ENCODE assay signal across 8 cellular contexts in the genomic region with DNA sequence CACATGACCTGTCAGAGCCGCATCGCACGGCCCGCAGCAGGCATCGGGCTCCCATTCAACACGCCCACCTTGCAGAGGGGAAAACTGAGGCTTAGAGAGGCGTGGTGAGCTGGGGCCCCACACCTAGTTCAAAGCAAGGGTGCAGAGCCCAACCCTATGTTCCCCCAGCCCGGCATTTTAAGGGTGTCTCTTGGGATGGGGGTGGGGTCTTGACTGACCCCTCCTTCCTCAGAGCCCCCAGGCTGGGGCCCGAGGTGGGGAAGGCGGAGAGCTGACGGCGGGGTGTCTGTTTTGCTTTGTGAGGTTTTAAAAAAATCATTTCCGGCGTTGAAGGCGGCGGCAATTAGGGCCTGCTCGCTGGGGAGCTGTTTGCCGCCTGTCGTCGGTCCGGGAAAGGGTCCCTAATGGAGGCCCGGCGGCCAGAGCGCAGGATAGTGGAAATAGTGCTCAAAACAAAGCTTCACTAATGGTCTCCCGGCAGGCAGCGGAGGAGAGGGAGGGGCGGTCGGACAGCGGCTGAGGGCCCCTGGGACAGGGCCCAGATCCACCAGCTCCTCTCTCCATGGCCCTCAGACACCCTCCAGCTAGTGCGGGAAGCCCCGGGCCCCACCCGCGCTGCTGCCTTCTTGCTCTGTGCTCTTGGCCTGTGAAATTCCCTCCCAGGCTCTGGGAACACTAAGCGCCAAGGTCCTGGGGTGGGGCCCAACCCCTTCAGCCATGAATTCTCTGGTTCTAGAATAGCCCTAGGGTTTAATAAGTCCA. TPM values are rescaled to one million over a fixed set of nuclear protein-coding genes. Genes with fewer than 3 reads are reported as not detected.
DNase-seq lines count a peak whose midpoint lies in the region; ATAC-seq lines count a peak whose summit lies in the region.

No MANE protein-coding gene starts in this region.

- intact Hi-C loops in activated CD4-positive, alpha-beta T cell treated with anti-CD3 and anti-CD28 coated beads for 36 hours (cut with DNase I, micrococcal nuclease): no loop called here

- peak; percentile 42 for ATAC-seq in activated CD4-positive, alpha-beta T cell treated with anti-CD3 and anti-CD28 coated beads for 36 hours
- peak; percentile 39 for ATAC-seq in activated CD8-positive, alpha-beta memory T cell treated with anti-CD3 and anti-CD28 coated beads, Interleukin-2, amount 10 ng/mL, durations not matched to agents 7 days and 5 days
- ATAC-seq in stimulated activated naive CD8-positive, alpha-beta T cell treated with anti-CD3 and anti-CD28 coated beads, Interleukin-15, amount 100 ng/mL, for 72 hours: peak; percentile 51
- no peak for ATAC-seq in esophagus mucosa

- peak; percentile 29 for DNase-seq in activated CD4-positive, alpha-beta T cell treated with anti-CD3 and anti-CD28 coated beads for 36 hours
- DNase-seq in activated CD4-positive, alpha-beta T cell treated with anti-CD3 and anti-CD28 coated beads for 1 hour: no peak
- DNase-seq in activated CD8-positive, alpha-beta memory T cell treated with anti-CD3 and anti-CD28 coated beads, Interleukin-2, amount 10 ng/mL, durations not matched to agents 7 days and 5 days: peak; percentile 43
- peak in 1 of 2 donors; percentile 31 for DNase-seq in stimulated activated naive CD8-positive, alpha-beta T cell treated with anti-CD3 and anti-CD28 coated beads, Interleukin-15, amount 100 ng/mL, for 72 hours
- no peak for DNase-seq in NCI-H446 (lab: John Stamatoyannopoulos, UW)
- DNase-seq in germinal center (ENCODE audit: low spot score): no peak

- H3K4me1 Mint-ChIP-seq in activated CD4-positive, alpha-beta T cell treated with anti-CD3 and anti-CD28 coated beads for 36 hours: peaks cover 19% of the 10 kb centered on the region
- peaks cover 14% of the 10 kb centered on the region for H3K4me1 Mint-ChIP-seq in activated CD8-positive, alpha-beta memory T cell treated with anti-CD3 and anti-CD28 coated beads, Interleukin-2, amount 10 ng/mL, durations not matched to agents 7 days and 5 days
- peaks cover 48% of the 10 kb centered on the region for H3K4me1 Mint-ChIP-seq in stimulated activated naive CD8-positive, alpha-beta T cell treated with anti-CD3 and anti-CD28 coated beads, Interleukin-15, amount 100 ng/mL, for 72 hours

- H3K4me3 Mint-ChIP-seq in activated CD4-positive, alpha-beta T cell treated with anti-CD3 and anti-CD28 coated beads for 36 hours: peak overlapping the region; percentile 26
- no peak overlapping the region for H3K4me3 Mint-ChIP-seq in activated CD8-positive, alpha-beta memory T cell treated with anti-CD3 and anti-CD28 coated beads, Interleukin-2, amount 10 ng/mL, durations not matched to agents 7 days and 5 days
- peak overlapping the region; percentile 9 to 46 for H3K4me3 Mint-ChIP-seq in stimulated activated naive CD8-positive, alpha-beta T cell treated with anti-CD3 and anti-CD28 coated beads, Interleukin-15, amount 100 ng/mL, for 72 hours

- H3K27me3 Mint-ChIP-seq in activated CD4-positive, alpha-beta T cell treated with anti-CD3 and anti-CD28 coated beads for 36 hours: peaks cover 30% of the 10 kb centered on the region
- H3K27me3 Mint-ChIP-seq in activated CD8-positive, alpha-beta memory T cell treated with anti-CD3 and anti-CD28 coated beads, Interleukin-2, amount 10 ng/mL, durations not matched to agents 7 days and 5 days: peaks cover 20% of the 10 kb centered on the region
- peaks cover 89% of the 10 kb centered on the region for H3K27me3 Mint-ChIP-seq in stimulated activated naive CD8-positive, alpha-beta T cell treated with anti-CD3 and anti-CD28 coated beads, Interleukin-15, amount 100 ng/mL, for 72 hours

- peaks cover 8% of the 10 kb centered on the region for H3K4me1 ChIP-seq in iPS-15b (ENCODE audit: control insufficient read depth, insufficient read depth, low read length)

- H3K36me3 Mint-ChIP-seq in activated CD4-positive, alpha-beta T cell treated with anti-CD3 and anti-CD28 coated beads for 36 hours (ENCODE audit: low read depth): no peaks in the 10 kb centered on the region
- no peaks in the 10 kb centered on the region for H3K36me3 Mint-ChIP-seq in activated CD8-positive, alpha-beta memory T cell treated with anti-CD3 and anti-CD28 coated beads, Interleukin-2, amount 10 ng/mL, durations not matched to agents 7 days and 5 days

- H3K4me3 ChIP-seq in iPS-15b (ENCODE audit: low read depth, low read length): peak overlapping the region; percentile 71

- peaks cover 11% of the 10 kb centered on the region for H3K27me3 ChIP-seq in iPS-15b (ENCODE audit: control insufficient read depth, insufficient read depth, low read length)

- H3K9me3 Mint-ChIP-seq in activated CD4-positive, alpha-beta T cell treated with anti-CD3 and anti-CD28 coated beads for 36 hours (ENCODE audit: low read depth): no peaks in the 10 kb centered on the region
- H3K9me3 Mint-ChIP-seq in activated CD8-positive, alpha-beta memory T cell treated with anti-CD3 and anti-CD28 coated beads, Interleukin-2, amount 10 ng/mL, durations not matched to agents 7 days and 5 days (ENCODE audit: low read depth): no peaks in the 10 kb centered on the region
- H3K9me3 Mint-ChIP-seq in stimulated activated naive CD8-positive, alpha-beta T cell treated with anti-CD3 and anti-CD28 coated beads, Interleukin-15, amount 100 ng/mL, for 72 hours: no peaks in the 10 kb centered on the region

- no peak overlapping the region for H3K9ac ChIP-seq in iPS-15b (ENCODE audit: low read depth, low read length)

- POLR2A ChIA-PET in activated CD4-positive, alpha-beta T cell treated with anti-CD3 and anti-CD28 coated beads for 36 hours (lab: Charles Lee): interaction anchor here (0.8 kb wide), 1 partner anchor 60 kb away, joined by 3 read pairs; no protein-coding TSS in a partner anchor

- no peaks in the 10 kb centered on the region for H3K36me3 ChIP-seq in iPS-15b (ENCODE audit: control insufficient read depth, insufficient read depth, low read length)

- no peaks in the 10 kb centered on the region for H3K9me3 ChIP-seq in iPS-15b (ENCODE audit: control insufficient read depth, insufficient read depth, low read length)

- CTCF ChIA-PET in activated CD4-positive, alpha-beta T cell treated with anti-CD3 and anti-CD28 coated beads for 36 hours (lab: Charles Lee): interaction anchor here (0.9 to 1.4 kb wide), 3 partner anchors 8 to 307 kb away, joined by 3 to 4 read pairs (median 3); no protein-coding TSS in a partner anchor
- CTCF ChIA-PET in activated CD8-positive, alpha-beta memory T cell treated with anti-CD3 and anti-CD28 coated beads, Interleukin-2, amount 10 ng/mL, durations not matched to agents 7 days and 5 days (lab: Charles Lee): interaction anchor here (0.8 to 1.1 kb wide), 3 partner anchors 12 to 78 kb away, joined by 3 to 4 read pairs (median 3); partner anchors contain the start of gene VSTM2L

- peak overlapping the region; percentile 32 for H3K27ac Mint-ChIP-seq in activated CD4-positive, alpha-beta T cell treated with anti-CD3 and anti-CD28 coated beads for 36 hours
- peak overlapping the region; percentile 62 for H3K27ac Mint-ChIP-seq in activated CD8-positive, alpha-beta memory T cell treated with anti-CD3 and anti-CD28 coated beads, Interleukin-2, amount 10 ng/mL, durations not matched to agents 7 days and 5 days
- H3K27ac Mint-ChIP-seq in stimulated activated naive CD8-positive, alpha-beta T cell treated with anti-CD3 and anti-CD28 coated beads, Interleukin-15, amount 100 ng/mL, for 72 hours: peak overlapping the region; percentile 94 to 95

RNA-seq across cellular contexts. Expression of gene VSTM2L, which starts 11.9 kb away (rescaled TPM):
- total RNA-seq in activated CD4-positive, alpha-beta T cell treated with anti-CD3 and anti-CD28 coated beads for 36 hours: not detected
- under 1 TPM in 1 of 2 experiments, not detected in 1; 0.35 TPM for total RNA-seq in activated CD8-positive, alpha-beta memory T cell treated with anti-CD3 and anti-CD28 coated beads, Interleukin-2, amount 10 ng/mL, durations not matched to agents 7 days and 5 days
- 0.52 TPM for total RNA-seq in esophagus mucosa

Comparison
In these comparisons a context has a peak if more than half of its experiments do, and no peak if none do; other contexts are left out.
1. DNase-seq: peak in activated CD4-positive, alpha-beta T cell treated with anti-CD3 and anti-CD28 coated beads for 36 hours (single experiment) and activated CD8-positive, alpha-beta memory T cell treated with anti-CD3 and anti-CD28 coated beads, Interleukin-2, amount 10 ng/mL, durations not matched to agents 7 days and 5 days (single experiment); none in activated CD4-positive, alpha-beta T cell treated with anti-CD3 and anti-CD28 coated beads for 1 hour (single experiment), NCI-H446 (0 of 2) and germinal center (single experiment).
2. H3K27ac Mint-ChIP-seq: peak in every context shown above with its lines; median percentile 94 in stimulated activated naive CD8-positive, alpha-beta T cell treated with anti-CD3 and anti-CD28 coated beads, Interleukin-15, amount 100 ng/mL, for 72 hours; 62 in activated CD8-positive, alpha-beta memory T cell treated with anti-CD3 and anti-CD28 coated beads, Interleukin-2, amount 10 ng/mL, durations not matched to agents 7 days and 5 days; 32 in activated CD4-positive, alpha-beta T cell treated with anti-CD3 and anti-CD28 coated beads for 36 hours.